In genomic region chr10:89407792-89408191, GRCh38 we compare ENCODE assay signal across 5 cellular contexts. TPM values are rescaled to one million over a fixed set of nuclear protein-coding genes. Genes with fewer than 3 reads are reported as not detected.
"Had no signal": no experiment of that assay in that cellular context is flagged by ENCODE, and none has a peak within 500 bp of the region (broad histone marks: within the 10 kb centered on the region; RNA-seq: fewer than 3 reads in every experiment).

No MANE protein-coding gene starts in this region.

RNA-seq across cellular contexts. Expression of gene IFIT1B, which starts 29.9 kb away (rescaled TPM):
- total RNA-seq: HT-29, HT1080, IMR-90, K562 had no signal
- polyA plus RNA-seq: IgD-negative memory B cell, IMR-90, K562 had no signal
